ENCODE assay signal across 20 cellular contexts in the genomic region with DNA sequence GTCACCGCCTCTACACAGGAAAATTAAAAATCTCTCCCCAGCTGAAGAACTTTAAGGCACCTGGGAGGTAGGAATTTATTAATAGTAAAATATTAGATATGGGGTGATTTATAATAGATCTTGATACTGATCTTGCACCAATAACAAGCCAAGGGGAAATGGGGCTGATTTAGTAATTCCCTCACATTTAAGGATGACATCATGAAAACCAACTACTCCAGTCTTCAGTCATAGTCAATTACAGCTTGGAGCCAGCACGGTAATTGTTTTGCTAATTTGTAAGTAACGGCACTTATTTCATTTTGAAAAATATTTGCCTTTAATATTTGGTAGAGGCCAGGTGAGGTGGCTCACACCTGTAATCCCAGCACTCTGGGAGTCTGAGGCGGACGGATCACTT.
"Had no signal": no experiment of that assay in that cellular context is flagged by ENCODE, and none has a peak within 500 bp of the region (broad histone marks: within the 10 kb centered on the region; RNA-seq: fewer than 3 reads in every experiment).

No MANE protein-coding gene starts in this region.

- H3K4me1 ChIP-seq: colonic mucosa had no signal

- H3K4me3 Mint-ChIP-seq: activated CD8-positive, alpha-beta T cell treated with anti-CD3 and anti-CD28 coated beads for 36 hours; activated naive CD8-positive, alpha-beta T cell treated with anti-CD3 and anti-CD28 coated beads, Interleukin-2, amount 10 ng/mL, durations not matched to agents 7 days and 5 days; activated T-cell treated with anti-CD3 and anti-CD28 coated beads, Interleukin-2, amount 50 U/mL, for 24 hours; endodermal cell; stimulated activated naive CD8-positive, alpha-beta T cell treated with anti-CD3 and anti-CD28 coated beads, Interleukin-15, Interleukin-2, amounts not matched to agents 100 ng/mL and 50 ng/mL, for 24 hours; type B pancreatic cell had no signal

- H3K27ac ChIP-seq: body of pancreas, colonic mucosa, epithelial cell of prostate had no signal

- H3K36me3 ChIP-seq: colonic mucosa had no signal

- H3K27me3 ChIP-seq: body of pancreas, colonic mucosa had no signal

- H3K27ac Mint-ChIP-seq: activated CD8-positive, alpha-beta T cell treated with anti-CD3 and anti-CD28 coated beads for 36 hours; activated naive CD8-positive, alpha-beta T cell treated with anti-CD3 and anti-CD28 coated beads, Interleukin-2, amount 10 ng/mL, durations not matched to agents 7 days and 5 days; activated T-cell treated with anti-CD3 and anti-CD28 coated beads, Interleukin-2, amount 50 U/mL, for 24 hours; activated T-helper 2 cell treated with anti-CD3 and anti-CD28 coated beads, Interferon-gamma antibody, Interleukin-2, Interleukin-4, amounts not matched to agents 10 μg/mL and 5 μg/mL and 100 μg/mL, durations not matched to agents 14 hours and 24 hours and 36 hours; endodermal cell; stimulated activated naive CD8-positive, alpha-beta T cell treated with anti-CD3 and anti-CD28 coated beads, Interleukin-15, Interleukin-2, amounts not matched to agents 100 ng/mL and 50 ng/mL, for 24 hours; type B pancreatic cell had no signal

- H3K27me3 Mint-ChIP-seq: activated CD8-positive, alpha-beta T cell treated with anti-CD3 and anti-CD28 coated beads for 36 hours; activated T-cell treated with anti-CD3 and anti-CD28 coated beads, Interleukin-2, amount 50 U/mL, for 24 hours; central memory CD8-positive, alpha-beta T cell; stimulated activated naive CD8-positive, alpha-beta T cell treated with anti-CD3 and anti-CD28 coated beads, Interleukin-15, Interleukin-2, amounts not matched to agents 100 ng/mL and 50 ng/mL, for 24 hours; type B pancreatic cell had no signal

- H3K4me3 ChIP-seq: body of pancreas, colonic mucosa had no signal

- H3K9me3 ChIP-seq: body of pancreas, colonic mucosa had no signal

- H3K9me3 Mint-ChIP-seq: central memory CD8-positive, alpha-beta T cell; endodermal cell; stimulated activated naive CD8-positive, alpha-beta T cell treated with anti-CD3 and anti-CD28 coated beads, Interleukin-15, Interleukin-2, amounts not matched to agents 100 ng/mL and 50 ng/mL, for 24 hours; type B pancreatic cell had no signal

- DNase-seq: activated CD4-positive, alpha-beta T cell treated with anti-CD3 and anti-CD28 coated beads for 48 hours; activated CD4-positive, CD25-positive, alpha-beta regulatory T cell; activated CD8-positive, alpha-beta T cell treated with anti-CD3 and anti-CD28 coated beads for 36 hours; activated naive CD4-positive, alpha-beta T cell treated with Interleukin-2 at 50 U/mL for 16 hours; activated naive CD8-positive, alpha-beta T cell treated with anti-CD3 and anti-CD28 coated beads, Interleukin-2, amount 10 ng/mL, durations not matched to agents 7 days and 5 days; activated T-cell treated with anti-CD3 and anti-CD28 coated beads, Interleukin-2, amount 50 U/mL, for 24 hours; body of pancreas; colonic mucosa; head of caudate nucleus; kidney; midbrain; retina; stimulated activated CD4-positive, alpha-beta T cell treated with anti-CD3 and anti-CD28 coated beads, Interleukin-2, amount 100 ng/mL, for 48 hours; T1000 had no signal

- ATAC-seq: activated CD8-positive, alpha-beta T cell treated with anti-CD3 and anti-CD28 coated beads for 36 hours had no signal
